Comparison of ENCODE assay signal across 7 cellular contexts in the genomic region with DNA sequence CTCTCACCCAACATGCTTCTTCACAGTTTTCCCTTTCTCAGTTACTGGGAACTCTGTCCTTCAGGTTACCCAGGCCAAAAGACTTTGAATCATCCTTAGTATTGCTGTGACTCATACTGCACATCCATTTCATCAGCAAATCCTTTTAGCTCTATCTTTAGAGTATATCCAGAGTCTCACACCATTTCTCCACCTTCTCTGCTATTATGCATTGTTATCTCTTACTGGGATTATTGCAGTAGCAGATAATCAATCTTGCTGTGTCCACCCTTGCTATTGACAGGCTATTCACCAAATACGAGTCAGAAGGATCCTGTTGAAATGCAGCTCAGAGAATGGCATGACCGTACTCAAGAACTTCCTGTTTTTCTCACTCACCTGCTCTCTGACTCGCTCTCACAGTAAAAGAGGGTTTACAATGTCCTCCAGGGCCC. TPM values are rescaled to one million over a fixed set of nuclear protein-coding genes. Genes with fewer than 3 reads are reported as not detected.
DNase-seq lines count a peak whose midpoint lies in the region; ATAC-seq lines count a peak whose summit lies in the region.

No MANE protein-coding gene starts in this region.

- H3K27me3 ChIP-seq in HUES6 (ENCODE audit: control insufficient read depth, insufficient read depth, low read length): no peaks in the 10 kb centered on the region
- no peaks in the 10 kb centered on the region for H3K27me3 ChIP-seq in trophoblast cell (ENCODE audit: insufficient read depth, low read length)
- no peaks in the 10 kb centered on the region for H3K27me3 ChIP-seq in effector memory CD4-positive, alpha-beta T cell (replicated peaks; ENCODE audit: control insufficient read depth, insufficient read depth, low read length, poor library complexity, severe bottlenecking)

- H3K27ac Mint-ChIP-seq in activated naive CD8-positive, alpha-beta T cell treated with anti-CD3 and anti-CD28 coated beads, Interleukin-2, amount 50 U/mL, for 24 hours: no peak overlapping the region

- no peak overlapping the region for H4K12ac ChIP-seq in trophoblast cell (ENCODE audit: low read depth, low read length)

- no peak overlapping the region for H2AK5ac ChIP-seq in trophoblast cell (ENCODE audit: low read length)

- H4K91ac ChIP-seq in trophoblast cell (ENCODE audit: low read depth, low read length): no peak overlapping the region

- ATAC-seq in GM18499 (IDR thresholded peaks at IDR 0.05; ENCODE audit: insufficient read depth, unreplicated experiment): peak; percentile 81
- peak; percentile 73 for ATAC-seq in GM21737 (IDR thresholded peaks at IDR 0.05; ENCODE audit: unreplicated experiment)
- peak; percentile 66 for ATAC-seq in activated naive CD8-positive, alpha-beta T cell treated with anti-CD3 and anti-CD28 coated beads, Interleukin-2, amount 50 U/mL, for 24 hours

- H3K4me1 Mint-ChIP-seq in activated naive CD8-positive, alpha-beta T cell treated with anti-CD3 and anti-CD28 coated beads, Interleukin-2, amount 50 U/mL, for 24 hours: peaks cover 2% of the 10 kb centered on the region

- H3K36me3 ChIP-seq in HUES6 (ENCODE audit: control insufficient read depth, insufficient read depth, low read length) (no peaks in the 10 kb centered on the region), trophoblast cell (ENCODE audit: control insufficient read depth in 1 of 2, insufficient read depth in 2 of 2, low read length in 2 of 2) (no peaks in the 10 kb centered on the region)
- no peaks in the 10 kb centered on the region for H3K36me3 ChIP-seq in effector memory CD4-positive, alpha-beta T cell (ENCODE audit: control insufficient read depth, insufficient read depth, low read length)

- no peaks in the 10 kb centered on the region for H3K79me1 ChIP-seq in trophoblast cell (ENCODE audit: low read length)

- H3K4me1 ChIP-seq in HUES6 (ENCODE audit: control insufficient read depth, insufficient read depth, low read length): peaks cover 10% of the 10 kb centered on the region
- peaks cover 0 to 8% of the 10 kb centered on the region in 2 experiments for H3K4me1 ChIP-seq in trophoblast cell (ENCODE audit: control insufficient read depth in 1 of 2, insufficient read depth in 2 of 2, low read length in 2 of 2)
- H3K4me1 ChIP-seq in effector memory CD4-positive, alpha-beta T cell (ENCODE audit: control insufficient read depth, insufficient read depth, low read length, poor library complexity, severe bottlenecking): no peaks in the 10 kb centered on the region

- no peak overlapping the region for H3K14ac ChIP-seq in trophoblast cell (ENCODE audit: low read length)

- H2AFZ ChIP-seq in trophoblast cell (ENCODE audit: insufficient read depth, low read length, poor library complexity): no peak overlapping the region

- H3K4me3 Mint-ChIP-seq in activated naive CD8-positive, alpha-beta T cell treated with anti-CD3 and anti-CD28 coated beads, Interleukin-2, amount 50 U/mL, for 24 hours: no peak overlapping the region

- H3K4me2 ChIP-seq in trophoblast cell (ENCODE audit: low read length): peak overlapping the region; percentile 32

- H3K4me3 ChIP-seq in HUES6 (ENCODE audit: low read depth, low read length) (no peak overlapping the region), trophoblast cell (ENCODE audit: low read depth, low read length) (no peak overlapping the region)
- H3K4me3 ChIP-seq in effector memory CD4-positive, alpha-beta T cell (ENCODE audit: insufficient read depth, low read depth, low read length, poor library complexity, severe bottlenecking): no peak overlapping the region

- H3K23ac ChIP-seq in trophoblast cell (ENCODE audit: low read length): no peak overlapping the region

- H3K18ac ChIP-seq in trophoblast cell (ENCODE audit: low read length): no peak overlapping the region

- DNase-seq in activated naive CD8-positive, alpha-beta T cell treated with anti-CD3 and anti-CD28 coated beads, Interleukin-2, amount 50 U/mL, for 24 hours: no peak
- DNase-seq in trophoblast cell (peak; percentile 12 to 65), OCI-M2 (lab: John Stamatoyannopoulos, UW; ENCODE audit: unreplicated experiment) (no peak)
- DNase-seq in effector memory CD4-positive, alpha-beta T cell: no peak

- H4K8ac ChIP-seq in trophoblast cell (ENCODE audit: low read depth, low read length): no peak overlapping the region

- no peaks in the 10 kb centered on the region for H3K79me2 ChIP-seq in trophoblast cell (ENCODE audit: control insufficient read depth, insufficient read depth, low read length, poor library complexity)

- H2BK5ac ChIP-seq in trophoblast cell (ENCODE audit: low read depth, low read length, poor library complexity): no peak overlapping the region

- H3K27me3 Mint-ChIP-seq in activated naive CD8-positive, alpha-beta T cell treated with anti-CD3 and anti-CD28 coated beads, Interleukin-2, amount 50 U/mL, for 24 hours: no peaks in the 10 kb centered on the region

- H3K9ac ChIP-seq in HUES6 (ENCODE audit: low read length): no peak overlapping the region
- no peak overlapping the region for H3K9ac ChIP-seq in trophoblast cell (ENCODE audit: low read length)

- H3K9me3 Mint-ChIP-seq in activated naive CD8-positive, alpha-beta T cell treated with anti-CD3 and anti-CD28 coated beads, Interleukin-2, amount 50 U/mL, for 24 hours: no peaks in the 10 kb centered on the region

- no peaks in the 10 kb centered on the region for H3K36me3 Mint-ChIP-seq in activated naive CD8-positive, alpha-beta T cell treated with anti-CD3 and anti-CD28 coated beads, Interleukin-2, amount 50 U/mL, for 24 hours (ENCODE audit: low read depth)

- no peak overlapping the region for H2BK12ac ChIP-seq in trophoblast cell (ENCODE audit: low read length)

- H3K27ac ChIP-seq in HUES6 (ENCODE audit: low read depth, low read length) (peak overlapping the region; percentile 17; the same call in 1 of the 2 replicates), trophoblast cell (ENCODE audit: low read depth, low read length) (peak overlapping the region; percentile 30)
- H3K27ac ChIP-seq in effector memory CD4-positive, alpha-beta T cell (ENCODE audit: insufficient read depth, low read length, poor library complexity, severe bottlenecking): no peak overlapping the region

- H3K4ac ChIP-seq in trophoblast cell (ENCODE audit: low read depth, low read length): no peak overlapping the region

- no peaks in the 10 kb centered on the region for H3K9me3 ChIP-seq in HUES6 (ENCODE audit: control insufficient read depth, insufficient read depth, low read depth, low read length)
- H3K9me3 ChIP-seq in trophoblast cell (ENCODE audit: insufficient read depth, low read depth, low read length): no peaks in the 10 kb centered on the region
- no peaks in the 10 kb centered on the region for H3K9me3 ChIP-seq in effector memory CD4-positive, alpha-beta T cell (ENCODE audit: control insufficient read depth, low read length)

- no peak overlapping the region for H2BK120ac ChIP-seq in trophoblast cell (ENCODE audit: insufficient read depth, low read length, poor library complexity)

- WGBS in trophoblast cell (ENCODE audit: extremely low coverage, insufficient coverage, insufficient read length): no CpG with 5 or more reads among the region's 3 CpGs

RNA-seq across cellular contexts. Expression of a gene that starts 57.3 kb away (rescaled TPM):
- 16.6 and 17.3 TPM in 2 replicates for polyA plus RNA-seq in trophoblast cell (2013)

Comparison
In these comparisons a context has a peak if more than half of its experiments do, and no peak if none do; other contexts are left out.
1. DNase-seq: peak in trophoblast cell (2 of 2); none in activated naive CD8-positive, alpha-beta T cell treated with anti-CD3 and anti-CD28 coated beads, Interleukin-2, amount 50 U/mL, for 24 hours (single experiment), effector memory CD4-positive, alpha-beta T cell (0 of 3) and OCI-M2 (single experiment).
2. Peak in every context shown above with its lines, with median percentiles within 50 percentile points of each other: ATAC-seq.